Comparison of ENCODE assay signal across 8 cellular contexts in genomic region chr6:33212857-33213165, GRCh38. TPM values are rescaled to one million over a fixed set of nuclear protein-coding genes. Genes with fewer than 3 reads are reported as not detected.
DNase-seq lines count a peak whose midpoint lies in the region; ATAC-seq, FAIRE-seq and TF ChIP-seq lines count a peak whose summit lies in the region.

No MANE protein-coding gene starts in this region.

- no peak for FAIRE-seq in H54 (lab: Jason Lieb, UNC)

- H3K79me2 ChIP-seq in GM23338 (replicated peaks; ENCODE audit: insufficient read depth) (peaks cover 5% of the 10 kb centered on the region; the same call in 1 of the 2 replicates), smooth muscle cell (ENCODE audit: low read depth) (no peaks in the 10 kb centered on the region)

- CTCF ChIA-PET in activated CD8-positive, alpha-beta T cell treated with anti-CD3 and anti-CD28 coated beads, Interleukin-2, amount 10 ng/mL, durations not matched to agents 7 days and 5 days (lab: Charles Lee), result interaction anchor here (1.9 kb wide), 1 partner anchor 35 kb away, joined by 6 read pairs; no protein-coding TSS in a partner anchor

- 6% methylated on average over 6 of the region's 6 CpGs for WGBS in smooth muscle cell (ENCODE audit: low lambda C conversion rate)

- H3K4me3 ChIP-seq in GM23338 (peak overlapping the region; percentile 90), iPS-11a (ENCODE audit: low read depth, low read length) (peak overlapping the region; percentile 56), smooth muscle cell (peak overlapping the region; percentile 54)

- H3K36me3 ChIP-seq in GM23338 (ENCODE audit: insufficient read depth) (no peaks in the 10 kb centered on the region), smooth muscle cell (ENCODE audit: low read depth) (no peaks in the 10 kb centered on the region)

- peaks cover 73% of the 10 kb centered on the region for H3K27me3 Mint-ChIP-seq in GM23338 (ENCODE audit: insufficient read depth, low read depth, poor library complexity)
- peaks cover 11% of the 10 kb centered on the region for H3K27me3 Mint-ChIP-seq in activated CD8-positive, alpha-beta T cell treated with anti-CD3 and anti-CD28 coated beads, Interleukin-2, amount 10 ng/mL, durations not matched to agents 7 days and 5 days (ENCODE audit: low read depth)

- H3K27ac ChIP-seq in GM23338 (ENCODE audit: low read depth) (no peak overlapping the region), smooth muscle cell (ENCODE audit: low read depth) (no peak overlapping the region)

- H3K4me1 Mint-ChIP-seq in GM23338, result peaks cover 40% of the 10 kb centered on the region
- peaks cover 58% of the 10 kb centered on the region for H3K4me1 Mint-ChIP-seq in activated CD8-positive, alpha-beta T cell treated with anti-CD3 and anti-CD28 coated beads, Interleukin-2, amount 10 ng/mL, durations not matched to agents 7 days and 5 days (ENCODE audit: low read depth)

- H3K4me3 Mint-ChIP-seq in GM23338, result peak overlapping the region; percentile 92
- peak overlapping the region; percentile 66 for H3K4me3 Mint-ChIP-seq in activated CD8-positive, alpha-beta T cell treated with anti-CD3 and anti-CD28 coated beads, Interleukin-2, amount 10 ng/mL, durations not matched to agents 7 days and 5 days

- no peaks in the 10 kb centered on the region; the same call in 2 of the 3 replicates for H3K9me3 Mint-ChIP-seq in GM23338
- no peaks in the 10 kb centered on the region for H3K9me3 Mint-ChIP-seq in activated CD8-positive, alpha-beta T cell treated with anti-CD3 and anti-CD28 coated beads, Interleukin-2, amount 10 ng/mL, durations not matched to agents 7 days and 5 days (ENCODE audit: insufficient read depth)

- H3K9me3 ChIP-seq in smooth muscle cell (replicated peaks; ENCODE audit: low read depth), result no peaks in the 10 kb centered on the region

- no peaks in the 10 kb centered on the region for H3K9me2 ChIP-seq in GM23338 (ENCODE audit: insufficient read depth)

- POLR2A ChIA-PET in activated CD8-positive, alpha-beta T cell treated with anti-CD3 and anti-CD28 coated beads, Interleukin-2, amount 10 ng/mL, durations not matched to agents 7 days and 5 days (lab: Charles Lee), result interaction anchor here (1.0 to 1.1 kb wide), 2 partner anchors 8 to 241 kb away, joined by 3 to 5 read pairs; partner anchors contain the start of gene HSD17B8

- H3K9ac ChIP-seq in smooth muscle cell (ENCODE audit: low read depth), result no peak overlapping the region

- H2AFZ ChIP-seq in GM23338, result no peak overlapping the region
- H2AFZ ChIP-seq in smooth muscle cell (ENCODE audit: low read depth), result no peak overlapping the region

- peaks cover 7% of the 10 kb centered on the region; the same call in 1 of the 2 replicates for H3F3A ChIP-seq in GM23338 (replicated peaks; ENCODE audit: low read depth)
- H3F3A ChIP-seq in smooth muscle cell (ENCODE audit: low read depth), result peaks cover 7% of the 10 kb centered on the region

- no peak for ATAC-seq in GM23338
- ATAC-seq in activated CD8-positive, alpha-beta T cell treated with anti-CD3 and anti-CD28 coated beads, Interleukin-2, amount 10 ng/mL, durations not matched to agents 7 days and 5 days, result no peak
- no peak for ATAC-seq in HG03378 (IDR thresholded peaks at IDR 0.05; ENCODE audit: unreplicated experiment)

- H3K27me3 ChIP-seq in GM23338 (ENCODE audit: insufficient read depth) (peaks cover 92% of the 10 kb centered on the region), smooth muscle cell (ENCODE audit: low read depth) (peaks cover 12% of the 10 kb centered on the region)

- H3K4me1 ChIP-seq in GM23338 (ENCODE audit: insufficient read depth) (peaks cover 44% of the 10 kb centered on the region), smooth muscle cell (ENCODE audit: low read depth) (peaks cover 15% of the 10 kb centered on the region)

- peaks cover 19% of the 10 kb centered on the region for H3K36me3 Mint-ChIP-seq in GM23338 (ENCODE audit: low read depth)
- peaks cover 20% of the 10 kb centered on the region for H3K36me3 Mint-ChIP-seq in activated CD8-positive, alpha-beta T cell treated with anti-CD3 and anti-CD28 coated beads, Interleukin-2, amount 10 ng/mL, durations not matched to agents 7 days and 5 days (ENCODE audit: low read depth)

- DNase-seq in GM23338 (ENCODE audit: low spot score) (no peak), smooth muscle cell (lab: John Stamatoyannopoulos, UW; ENCODE audit: unreplicated experiment) (no peak), NCI-H446 treated with DMSO at 0.1 percent for 48 hours (lab: John Stamatoyannopoulos, UW) (no peak), H54 (ENCODE audit: insufficient read length, low spot score) (no peak)
- DNase-seq in activated CD8-positive, alpha-beta T cell treated with anti-CD3 and anti-CD28 coated beads, Interleukin-2, amount 10 ng/mL, durations not matched to agents 7 days and 5 days, result no peak
- no peak for DNase-seq in activated CD8-positive, alpha-beta memory T cell treated with anti-CD3 and anti-CD28 coated beads, Interleukin-2, amount 50 U/mL, for 4 hours

- H3K4me2 ChIP-seq in GM23338 (peak overlapping the region; percentile 99), smooth muscle cell (peak overlapping the region; percentile 85)

- no peak for TF ChIP-seq CTCF in GM23338 (conservative IDR thresholded peaks at IDR 0.05; ENCODE audit: low read depth in 2 of 2)
- no peak for TF ChIP-seq CTCF in smooth muscle cell (IDR thresholded peaks at IDR 0.05; ENCODE audit: borderline replicate concordance, insufficient read depth, poor library complexity, severe bottlenecking)

- no peak overlapping the region for H3K27ac Mint-ChIP-seq in GM23338
- no peak overlapping the region for H3K27ac Mint-ChIP-seq in activated CD8-positive, alpha-beta T cell treated with anti-CD3 and anti-CD28 coated beads, Interleukin-2, amount 10 ng/mL, durations not matched to agents 7 days and 5 days

- H4K20me1 ChIP-seq in GM23338 (replicated peaks; ENCODE audit: insufficient read depth) (peaks cover 15% of the 10 kb centered on the region; the same call in 1 of the 2 replicates), smooth muscle cell (ENCODE audit: low read depth) (peaks cover 6% of the 10 kb centered on the region)

- TF ChIP-seq POLR2A in H54 (IDR thresholded peaks at IDR 0.05; ENCODE audit: low read depth, low read length), result no peak

TF ChIP-seq in GM23338, 12 proteins besides CTCF, POLR2A, EP300 and RAD21:
- TF ChIP-seq EZH2 (IDR thresholded peaks at IDR 0.05; ENCODE audit: low read depth, unreplicated experiment), result peak; percentile 29
- TF ChIP-seq, protein P1, sequence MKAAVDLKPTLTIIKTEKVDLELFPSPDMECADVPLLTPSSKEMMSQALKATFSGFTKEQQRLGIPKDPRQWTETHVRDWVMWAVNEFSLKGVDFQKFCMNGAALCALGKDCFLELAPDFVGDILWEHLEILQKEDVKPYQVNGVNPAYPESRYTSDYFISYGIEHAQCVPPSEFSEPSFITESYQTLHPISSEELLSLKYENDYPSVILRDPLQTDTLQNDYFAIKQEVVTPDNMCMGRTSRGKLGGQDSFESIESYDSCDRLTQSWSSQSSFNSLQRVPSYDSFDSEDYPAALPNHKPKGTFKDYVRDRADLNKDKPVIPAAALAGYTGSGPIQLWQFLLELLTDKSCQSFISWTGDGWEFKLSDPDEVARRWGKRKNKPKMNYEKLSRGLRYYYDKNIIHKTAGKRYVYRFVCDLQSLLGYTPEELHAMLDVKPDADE (IDR thresholded peaks at IDR 0.05), result no peak

RNA-seq across cellular contexts. Expression of gene RING1, which starts 4.5 kb away (rescaled TPM):
- 8.0 and 16.0 TPM in 2 replicates for total RNA-seq in GM23338 (2014; rRNA removed; shearing (Covaris generic))
- 6.4 and 8.3 TPM in 2 replicates for polyA plus RNA-seq in GM23338 (2016; fragmentation: Nextera tagmentation; extraction: Ambion mirVana)
- 10 to 100 TPM; 39.8 to 44.6 TPM for total RNA-seq in activated CD8-positive, alpha-beta T cell treated with anti-CD3 and anti-CD28 coated beads, Interleukin-2, amount 10 ng/mL, durations not matched to agents 7 days and 5 days
- 23.4 and 32.2 TPM in 2 replicates for total RNA-seq in smooth muscle cell
- 31.6 and 35.1 TPM in 2 replicates for polyA plus RNA-seq in smooth muscle cell

RNA-seq across cellular contexts. Expression of gene HSD17B8, which starts 8.4 kb away (rescaled TPM):
- 8.9 and 16.0 TPM in 2 replicates for total RNA-seq in GM23338 (2014; rRNA removed; shearing (Covaris generic))
- polyA plus RNA-seq in GM23338 (2016; fragmentation: Nextera tagmentation; extraction: Ambion mirVana) (4.3 and 5.6 TPM in 2 replicates), smooth muscle cell (3.7 and 9.6 TPM in 2 replicates)
- 10 to 100 TPM; 13.9 to 14.1 TPM for total RNA-seq in activated CD8-positive, alpha-beta T cell treated with anti-CD3 and anti-CD28 coated beads, Interleukin-2, amount 10 ng/mL, durations not matched to agents 7 days and 5 days
- total RNA-seq in smooth muscle cell, result 2.9 and 4.9 TPM in 2 replicates

RNA-seq across cellular contexts. Expression of gene SLC39A7, which starts 12.1 kb away (rescaled TPM):
- 75.9 and 79.9 TPM in 2 replicates for total RNA-seq in GM23338 (2014; rRNA removed; shearing (Covaris generic))
- 9.0 and 9.2 TPM in 2 replicates for polyA plus RNA-seq in GM23338 (2016; fragmentation: Nextera tagmentation; extraction: Ambion mirVana)
- total RNA-seq in activated CD8-positive, alpha-beta T cell treated with anti-CD3 and anti-CD28 coated beads, Interleukin-2, amount 10 ng/mL, durations not matched to agents 7 days and 5 days, result 10 to 100 TPM; 45.6 to 50.8 TPM
- total RNA-seq in smooth muscle cell, result 112 and 140 TPM in 2 replicates
- 87.2 and 89.5 TPM in 2 replicates for polyA plus RNA-seq in smooth muscle cell

RNA-seq across cellular contexts. Expression of gene RXRB, which starts 12.3 kb away (rescaled TPM):
- 11.3 and 11.6 TPM in 2 replicates for total RNA-seq in GM23338 (2014; rRNA removed; shearing (Covaris generic))
- polyA plus RNA-seq in GM23338 (2016; fragmentation: Nextera tagmentation; extraction: Ambion mirVana) (6.7 and 6.9 TPM in 2 replicates), smooth muscle cell (28.2 and 33.7 TPM in 2 replicates)
- 10 to 100 TPM; 33.5 to 34.5 TPM for total RNA-seq in activated CD8-positive, alpha-beta T cell treated with anti-CD3 and anti-CD28 coated beads, Interleukin-2, amount 10 ng/mL, durations not matched to agents 7 days and 5 days
- total RNA-seq in smooth muscle cell, result 24.3 and 25.7 TPM in 2 replicates

RNA-seq across cellular contexts. Expression of gene COL11A2, which starts 20.5 kb away (rescaled TPM):
- total RNA-seq in GM23338 (2014; rRNA removed; shearing (Covaris generic)), result 1.3 and 2.7 TPM in 2 replicates
- polyA plus RNA-seq in GM23338 (2016; fragmentation: Nextera tagmentation; extraction: Ambion mirVana), result 1.6 and 2.2 TPM in 2 replicates
- total RNA-seq in activated CD8-positive, alpha-beta T cell treated with anti-CD3 and anti-CD28 coated beads, Interleukin-2, amount 10 ng/mL, durations not matched to agents 7 days and 5 days, result under 1 TPM; 0.71 to 0.83 TPM
- 0.36 and 1.1 TPM in 2 replicates for total RNA-seq in smooth muscle cell
- 1.2 and 1.5 TPM in 2 replicates for polyA plus RNA-seq in smooth muscle cell
